In genomic region chr15:88982304-88982945, GRCh38 we compare ENCODE assay signal across 8 cellular contexts.
A peak's percentile ranks its signal among the peaks of the same experiment; 100 is the strongest.
DNase-seq lines count a peak whose midpoint lies in the region; ATAC-seq and TF ChIP-seq lines count a peak whose summit lies in the region.

No MANE protein-coding gene starts in this region.

- POLR2A ChIA-PET in MCF 10A (lab: Yijun Ruan, JAX), result interaction anchor here (1.1 kb wide), 1 partner anchor 12 kb away, joined by 6 read pairs; no protein-coding TSS in a partner anchor

- intact Hi-C loops in MCF 10A (cut with micrococcal nuclease) (no loop called here), mammary epithelial cell (cut with micrococcal nuclease) (no loop called here), colonic mucosa (cut with DNase I) (no loop called here)

- peak overlapping the region; percentile 90 for H3K14ac ChIP-seq in trophoblast cell (ENCODE audit: low read length)

- peak overlapping the region; percentile 74 for H2BK120ac ChIP-seq in trophoblast cell (ENCODE audit: insufficient read depth, low read length, poor library complexity)

- dilution Hi-C loops in mammary epithelial cell (cut with HindIII; ENCODE audit: low sequenced_read_pairs), result no loop called here

- H2AK5ac ChIP-seq in trophoblast cell (ENCODE audit: low read length), result peak overlapping the region; percentile 92

- no peak overlapping the region for H3K9ac ChIP-seq in mammary epithelial cell (ENCODE audit: insufficient read depth, low read length)
- no peak overlapping the region for H3K9ac ChIP-seq in trophoblast cell (ENCODE audit: low read length)
- no peak overlapping the region for H3K9ac ChIP-seq in colonic mucosa (ENCODE audit: low read depth in 2 of 2, low read length in 2 of 2)

- DNase-seq in MCF 10A (ENCODE audit: unreplicated experiment), result peak; percentile 61
- DNase-seq in mammary epithelial cell, result no peak
- DNase-seq in astrocyte of the spinal cord (ENCODE audit: low read depth, low spot score), result peak; percentile 82
- no peak for DNase-seq in trophoblast cell
- DNase-seq in colonic mucosa, result no peak
- DNase-seq in activated CD8-positive, alpha-beta memory T cell treated with anti-CD3 and anti-CD28 coated beads for 24 hours, result no peak
- DNase-seq in superior temporal gyrus (ENCODE audit: extremely low spot score), result no peak

- H3K9me3 Mint-ChIP-seq in MCF 10A (ENCODE audit: unreplicated experiment), result no peaks in the 10 kb centered on the region

- CTCF ChIA-PET in MCF 10A (lab: Yijun Ruan, JAX) (interaction anchor here (0.6 to 0.9 kb wide), 4 partner anchors 16 to 262 kb away, joined by 3 to 4 read pairs (median 3); no protein-coding TSS in a partner anchor), mammary epithelial cell (lab: Charles Lee; ENCODE audit: low non-redundant PET) (interaction anchor here (0.5 kb wide), 1 partner anchor 1590 kb away, joined by 3 read pairs; no protein-coding TSS in a partner anchor)

- H4K8ac ChIP-seq in trophoblast cell (ENCODE audit: low read depth, low read length), result peak overlapping the region; percentile 76

- H3K23ac ChIP-seq in trophoblast cell (ENCODE audit: low read length), result no peak overlapping the region

- H3K18ac ChIP-seq in trophoblast cell (ENCODE audit: low read length), result peak overlapping the region; percentile 82

- H3K4me1 Mint-ChIP-seq in MCF 10A (ENCODE audit: insufficient read depth, unreplicated experiment), result no peaks in the 10 kb centered on the region

- H3K27me3 ChIP-seq in mammary epithelial cell (ENCODE audit: insufficient read depth, low read length) (no peaks in the 10 kb centered on the region), trophoblast cell (ENCODE audit: insufficient read depth, low read length) (no peaks in the 10 kb centered on the region), colonic mucosa (no peaks in the 10 kb centered on the region)

- H2AFZ ChIP-seq in mammary epithelial cell (ENCODE audit: low read depth, low read length) (no peak overlapping the region), trophoblast cell (ENCODE audit: insufficient read depth, low read length, poor library complexity) (peak overlapping the region; percentile 35)

- in situ Hi-C loops in mammary epithelial cell (cut with MboI; ENCODE audit: low sequenced_read_pairs in 2 of 2) (no loop called here), astrocyte of the spinal cord (cut with HindIII; ENCODE audit: low sequenced_read_pairs) (no loop called here)

- no peaks in the 10 kb centered on the region for H3K9me3 ChIP-seq in mammary epithelial cell (replicated peaks; ENCODE audit: insufficient read depth, low read length)
- no peaks in the 10 kb centered on the region for H3K9me3 ChIP-seq in trophoblast cell (ENCODE audit: insufficient read depth, low read depth, low read length)
- no peaks in the 10 kb centered on the region for H3K9me3 ChIP-seq in colonic mucosa

- no peaks in the 10 kb centered on the region for H3K27me3 Mint-ChIP-seq in MCF 10A (ENCODE audit: insufficient read depth, unreplicated experiment)

- H4K20me1 ChIP-seq in mammary epithelial cell (ENCODE audit: insufficient read depth, low read length), result no peaks in the 10 kb centered on the region

- BruUV-seq in MCF 10A (replicated peaks; lab: Mats Ljungman, UMichigan) (no TSS peak), mammary epithelial cell (replicated peaks; lab: Mats Ljungman, UMichigan) (no TSS peak)

- peak overlapping the region; percentile 55 for H3K4ac ChIP-seq in trophoblast cell (ENCODE audit: low read depth, low read length)

- H3K79me2 ChIP-seq in mammary epithelial cell (ENCODE audit: insufficient read depth, low read length) (no peaks in the 10 kb centered on the region), trophoblast cell (ENCODE audit: control insufficient read depth, insufficient read depth, low read length, poor library complexity) (no peaks in the 10 kb centered on the region)

- no peak for TF ChIP-seq CTCF in MCF 10A (IDR thresholded peaks at IDR 0.05; ENCODE audit: unreplicated experiment)
- no peak for TF ChIP-seq CTCF in mammary epithelial cell (conservative IDR thresholded peaks at IDR 0.05 in 1 of 2, IDR thresholded peaks at IDR 0.05 in 1 of 2; ENCODE audit: extremely low read depth in 1 of 2, insufficient read depth in 1 of 2, low read depth in 1 of 2, low read length in 2 of 2)
- TF ChIP-seq CTCF in astrocyte of the spinal cord (IDR thresholded peaks at IDR 0.05; ENCODE audit: low read depth, low read length), result no peak
- no peak for TF ChIP-seq CTCF in colonic mucosa (IDR thresholded peaks at IDR 0.05)

- H4K91ac ChIP-seq in trophoblast cell (ENCODE audit: low read depth, low read length), result peak overlapping the region; percentile 67

- peak overlapping the region; percentile 65 for H2BK5ac ChIP-seq in trophoblast cell (ENCODE audit: low read depth, low read length, poor library complexity)

- WGBS in mammary epithelial cell (ENCODE audit: low coverage, missing lambda C conversion rate), result 49% methylated on average over 4 of the region's 7 CpGs
- no CpG with 5 or more reads among the region's 7 CpGs for WGBS in trophoblast cell (ENCODE audit: extremely low coverage, insufficient coverage, insufficient read length)

- no peak overlapping the region for H3K4me2 ChIP-seq in mammary epithelial cell (ENCODE audit: insufficient read depth, low read depth, low read length)
- H3K4me2 ChIP-seq in trophoblast cell (ENCODE audit: low read length), result no peak overlapping the region

- ATAC-seq in HG03108 (IDR thresholded peaks at IDR 0.05; ENCODE audit: unreplicated experiment), result peak; percentile 96

- H3K79me1 ChIP-seq in trophoblast cell (ENCODE audit: low read length), result peaks cover 15% of the 10 kb centered on the region

- H2BK12ac ChIP-seq in trophoblast cell (ENCODE audit: low read length), result peak overlapping the region; percentile 98

- H3K36me3 ChIP-seq in mammary epithelial cell (ENCODE audit: insufficient read depth, low read length), result no peaks in the 10 kb centered on the region
- no peaks in the 10 kb centered on the region for H3K36me3 ChIP-seq in trophoblast cell (ENCODE audit: control insufficient read depth in 1 of 2, insufficient read depth in 2 of 2, low read length in 2 of 2)
- no peaks in the 10 kb centered on the region for H3K36me3 ChIP-seq in colonic mucosa

- H3K4me3 ChIP-seq in mammary epithelial cell (replicated peaks in 1 of 3; ENCODE audit: insufficient read depth in 1 of 3, low read depth in 2 of 3, low read length in 3 of 3) (no peak overlapping the region), astrocyte of the spinal cord (ENCODE audit: low read depth, low read length) (no peak overlapping the region), trophoblast cell (ENCODE audit: low read depth, low read length) (no peak overlapping the region), colonic mucosa (no peak overlapping the region)

- no peak overlapping the region for H3K27ac Mint-ChIP-seq in MCF 10A (ENCODE audit: low read depth, unreplicated experiment)

- peak overlapping the region; percentile 69 for H4K12ac ChIP-seq in trophoblast cell (ENCODE audit: low read depth, low read length)

- H3K4me3 Mint-ChIP-seq in MCF 10A (ENCODE audit: unreplicated experiment), result no peak overlapping the region

- H3K27ac ChIP-seq in mammary epithelial cell (ENCODE audit: insufficient read depth, low read depth, low read length) (no peak overlapping the region), trophoblast cell (ENCODE audit: low read depth, low read length) (peak overlapping the region; percentile 36), colonic mucosa (no peak overlapping the region)

- H3K36me3 Mint-ChIP-seq in MCF 10A (ENCODE audit: insufficient read depth, unreplicated experiment), result no peaks in the 10 kb centered on the region

- H3K4me1 ChIP-seq in mammary epithelial cell (ENCODE audit: insufficient read depth, low read length) (no peaks in the 10 kb centered on the region), trophoblast cell (ENCODE audit: control insufficient read depth in 1 of 2, insufficient read depth in 2 of 2, low read length in 2 of 2) (peaks cover 17% of the 10 kb centered on the region in 2 experiments), colonic mucosa (no peaks in the 10 kb centered on the region)

Comparison
In these comparisons a context has a peak if more than half of its experiments do, and no peak if none do; other contexts are left out.
1. DNase-seq: peak in MCF 10A (single experiment) and astrocyte of the spinal cord (single experiment); none in mammary epithelial cell (single experiment), trophoblast cell (0 of 2), colonic mucosa (single experiment), activated CD8-positive, alpha-beta memory T cell treated with anti-CD3 and anti-CD28 coated beads for 24 hours (single experiment) and superior temporal gyrus (single experiment).